8 cellular contexts compared by ENCODE assay signal in genomic region chr9:66712870-66713269, GRCh38.
ATAC-seq lines count a peak whose summit lies in the region.

No MANE protein-coding gene starts in this region.

- ATAC-seq in GM18517 (IDR thresholded peaks at IDR 0.05; ENCODE audit: unreplicated experiment) (peak; percentile 91), GM19035 (IDR thresholded peaks at IDR 0.05; ENCODE audit: unreplicated experiment) (peak; percentile 79), GM21360 (IDR thresholded peaks at IDR 0.05; ENCODE audit: unreplicated experiment) (peak; percentile 60), GM21723 (IDR thresholded peaks at IDR 0.05; ENCODE audit: unreplicated experiment) (peak; percentile 73), HG02798 (IDR thresholded peaks at IDR 0.05; ENCODE audit: poor library complexity, unreplicated experiment) (peak; percentile 64), HG03064 (IDR thresholded peaks at IDR 0.05; ENCODE audit: low read depth, unreplicated experiment) (peak; percentile 79), HG03354 (IDR thresholded peaks at IDR 0.05; ENCODE audit: poor library complexity, severe bottlenecking, unreplicated experiment) (peak; percentile 87), HG03575 (IDR thresholded peaks at IDR 0.05; ENCODE audit: extremely low read depth, insufficient number of reproducible peaks, low FRiP score, unreplicated experiment) (peak; percentile 75)

Comparison
In these comparisons a context has a peak if more than half of its experiments do, and no peak if none do; other contexts are left out.
1. Peak in every context shown above with its lines: ATAC-seq.